Comparison of ENCODE assay signal across 2 cellular contexts in genomic region chr19:16206046-16206605, GRCh38.
TF ChIP-seq lines count a peak whose summit lies in the region.

No MANE protein-coding gene starts in this region.

TF ChIP-seq in GM12878, 131 proteins besides CTCF, POLR2A, EP300 and RAD21:
- TF ChIP-seq SIN3A (IDR thresholded peaks at IDR 0.05; ENCODE audit: low read depth, low read length) (no peak), YBX1 (IDR thresholded peaks at IDR 0.05) (no peak), DPF2 (IDR thresholded peaks at IDR 0.05) (no peak), MTA3 (IDR thresholded peaks at IDR 0.05; ENCODE audit: borderline replicate concordance, low read length) (no peak)
- TF ChIP-seq, protein P1, sequence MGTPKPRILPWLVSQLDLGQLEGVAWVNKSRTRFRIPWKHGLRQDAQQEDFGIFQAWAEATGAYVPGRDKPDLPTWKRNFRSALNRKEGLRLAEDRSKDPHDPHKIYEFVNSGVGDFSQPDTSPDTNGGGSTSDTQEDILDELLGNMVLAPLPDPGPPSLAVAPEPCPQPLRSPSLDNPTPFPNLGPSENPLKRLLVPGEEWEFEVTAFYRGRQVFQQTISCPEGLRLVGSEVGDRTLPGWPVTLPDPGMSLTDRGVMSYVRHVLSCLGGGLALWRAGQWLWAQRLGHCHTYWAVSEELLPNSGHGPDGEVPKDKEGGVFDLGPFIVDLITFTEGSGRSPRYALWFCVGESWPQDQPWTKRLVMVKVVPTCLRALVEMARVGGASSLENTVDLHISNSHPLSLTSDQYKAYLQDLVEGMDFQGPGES (IDR thresholded peaks at IDR 0.05), result no peak
TF ChIP-seq in GM12878: peak in this region for 0.

TF ChIP-seq in SK-N-SH treated with all-trans-retinoic acid at 6 μM for 48 hours, 23 proteins besides CTCF, POLR2A, EP300 and RAD21:
- TF ChIP-seq ESRRG (CRISPR knock-in tag; IDR thresholded peaks at IDR 0.05), result no peak
- TF ChIP-seq ZFP3 (CRISPR knock-in tag; IDR thresholded peaks at IDR 0.05), result no peak
- no peak for TF ChIP-seq CSDC2 (CRISPR knock-in tag; IDR thresholded peaks at IDR 0.05)
- no peak for TF ChIP-seq TCF4 (CRISPR knock-in tag; IDR thresholded peaks at IDR 0.05; ENCODE audit: borderline replicate concordance)
- no peak for TF ChIP-seq ISL1 (CRISPR knock-in tag; IDR thresholded peaks at IDR 0.05)
- TF ChIP-seq ARNTL (CRISPR knock-in tag; IDR thresholded peaks at IDR 0.05; ENCODE audit: borderline replicate concordance, low read depth), result no peak
- TF ChIP-seq TSHZ2 (CRISPR knock-in tag; IDR thresholded peaks at IDR 0.05), result no peak
- no peak for TF ChIP-seq GLIS3 (CRISPR knock-in tag; IDR thresholded peaks at IDR 0.05)
- no peak for TF ChIP-seq ZFP30 (CRISPR knock-in tag; IDR thresholded peaks at IDR 0.05)
- TF ChIP-seq, protein P2, sequence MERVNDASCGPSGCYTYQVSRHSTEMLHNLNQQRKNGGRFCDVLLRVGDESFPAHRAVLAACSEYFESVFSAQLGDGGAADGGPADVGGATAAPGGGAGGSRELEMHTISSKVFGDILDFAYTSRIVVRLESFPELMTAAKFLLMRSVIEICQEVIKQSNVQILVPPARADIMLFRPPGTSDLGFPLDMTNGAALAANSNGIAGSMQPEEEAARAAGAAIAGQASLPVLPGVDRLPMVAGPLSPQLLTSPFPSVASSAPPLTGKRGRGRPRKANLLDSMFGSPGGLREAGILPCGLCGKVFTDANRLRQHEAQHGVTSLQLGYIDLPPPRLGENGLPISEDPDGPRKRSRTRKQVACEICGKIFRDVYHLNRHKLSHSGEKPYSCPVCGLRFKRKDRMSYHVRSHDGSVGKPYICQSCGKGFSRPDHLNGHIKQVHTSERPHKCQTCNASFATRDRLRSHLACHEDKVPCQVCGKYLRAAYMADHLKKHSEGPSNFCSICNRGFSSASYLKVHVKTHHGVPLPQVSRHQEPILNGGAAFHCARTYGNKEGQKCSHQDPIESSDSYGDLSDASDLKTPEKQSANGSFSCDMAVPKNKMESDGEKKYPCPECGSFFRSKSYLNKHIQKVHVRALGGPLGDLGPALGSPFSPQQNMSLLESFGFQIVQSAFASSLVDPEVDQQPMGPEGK (CRISPR knock-in tag; IDR thresholded peaks at IDR 0.05; ENCODE audit: borderline replicate concordance), result no peak
- no peak for TF ChIP-seq SNAI2 (CRISPR knock-in tag; IDR thresholded peaks at IDR 0.05)
- no peak for TF ChIP-seq ZNF70 (CRISPR knock-in tag; IDR thresholded peaks at IDR 0.05)
- TF ChIP-seq ZC3H10 (CRISPR knock-in tag; IDR thresholded peaks at IDR 0.05), result no peak
- TF ChIP-seq, protein P3, sequence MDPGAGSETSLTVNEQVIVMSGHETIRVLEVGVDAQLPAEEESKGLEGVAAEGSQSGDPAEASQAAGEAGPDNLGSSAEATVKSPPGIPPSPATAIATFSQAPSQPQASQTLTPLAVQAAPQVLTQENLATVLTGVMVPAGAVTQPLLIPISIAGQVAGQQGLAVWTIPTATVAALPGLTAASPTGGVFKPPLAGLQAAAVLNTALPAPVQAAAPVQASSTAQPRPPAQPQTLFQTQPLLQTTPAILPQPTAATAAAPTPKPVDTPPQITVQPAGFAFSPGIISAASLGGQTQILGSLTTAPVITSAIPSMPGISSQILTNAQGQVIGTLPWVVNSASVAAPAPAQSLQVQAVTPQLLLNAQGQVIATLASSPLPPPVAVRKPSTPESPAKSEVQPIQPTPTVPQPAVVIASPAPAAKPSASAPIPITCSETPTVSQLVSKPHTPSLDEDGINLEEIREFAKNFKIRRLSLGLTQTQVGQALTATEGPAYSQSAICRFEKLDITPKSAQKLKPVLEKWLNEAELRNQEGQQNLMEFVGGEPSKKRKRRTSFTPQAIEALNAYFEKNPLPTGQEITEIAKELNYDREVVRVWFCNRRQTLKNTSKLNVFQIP (CRISPR knock-in tag; IDR thresholded peaks at IDR 0.05; ENCODE audit: borderline replicate concordance, low read depth), result no peak
- TF ChIP-seq OSR1 (CRISPR knock-in tag; IDR thresholded peaks at IDR 0.05), result no peak
- no peak for TF ChIP-seq CSRNP3 (CRISPR knock-in tag; IDR thresholded peaks at IDR 0.05)
- no peak for TF ChIP-seq ZNF565 (CRISPR knock-in tag; conservative IDR thresholded peaks at IDR 0.05; ENCODE audit: low read depth)
